1 cellular context compared by ENCODE assay signal in genomic region chr7:86653919-86654659, GRCh38.
TF ChIP-seq lines count a peak whose summit lies in the region.

No MANE protein-coding gene starts in this region.

TF ChIP-seq in H1, 55 proteins besides CTCF, POLR2A, EP300 and RAD21:
- TF ChIP-seq ASH2L (IDR thresholded peaks at IDR 0.05; ENCODE audit: low read length) (peak; percentile 30), CTBP2 (IDR thresholded peaks at IDR 0.05; ENCODE audit: borderline replicate concordance, insufficient read depth, insufficient read length, low read length) (no peak)
